Comparison of ENCODE assay signal across 12 cellular contexts in genomic region chr19:49004133-49004532, GRCh38. TPM values are rescaled to one million over a fixed set of nuclear protein-coding genes. Genes with fewer than 3 reads are reported as not detected.
"Had no signal": no experiment of that assay in that cellular context is flagged by ENCODE, and none has a peak within 500 bp of the region (broad histone marks: within the 10 kb centered on the region; RNA-seq: fewer than 3 reads in every experiment).

No MANE protein-coding gene starts in this region.

- DNase-seq: GM23248, GOT3, H7, H9, HCEC 1CT, HFFc6 had no signal

- H3K9me3 ChIP-seq: HAP-1 had no signal

- ATAC-seq: GM23338, HCT116 had no signal

- H3K9me3 Mint-ChIP-seq: GM23338, H9, HFFc6 had no signal

- H3K4me3 Mint-ChIP-seq: GM23338, H9, HFFc6 had no signal

- H3K27ac ChIP-seq: GM23248 had no signal

- H3K4me2 ChIP-seq: GM23338 had no signal

- H3K4me3 ChIP-seq: GM23248, GM23338, HAP-1 had no signal

- FAIRE-seq: H1, H54 had no signal

- H2AFZ ChIP-seq: GM23248, GM23338 had no signal

- H3K27ac Mint-ChIP-seq: GM23338, H9, HFFc6 had no signal

- H3K4me1 ChIP-seq: HAP-1 had no signal

- H3K9ac ChIP-seq: GM23248 had no signal

RNA-seq across cellular contexts. Expression of gene LHB, which starts 12.8 kb away (rescaled TPM):
- total RNA-seq: GM23248, GM23338, H1, H4, H7, H9 had no signal

RNA-seq across cellular contexts. Expression of gene CGB3, which starts 20.0 kb away (rescaled TPM):
- total RNA-seq: GM23248, GM23338, H1, H4, H7, HFFc6 had no signal
- polyA plus RNA-seq: GM23338, H1 had no signal

RNA-seq across cellular contexts. Expression of gene CGB2, which starts 27.6 kb away (rescaled TPM):
- total RNA-seq: GM23248, GM23338, H4, H7 had no signal
- polyA plus RNA-seq: GM23248 had no signal
